Comparison of ENCODE assay signal across 8 cellular contexts in genomic region chr17:4967539-4968165, GRCh38. TPM values are rescaled to one million over a fixed set of nuclear protein-coding genes. Genes with fewer than 3 reads are reported as not detected.
A peak's percentile ranks its signal among the peaks of the same experiment; 100 is the strongest.
DNase-seq lines count a peak whose midpoint lies in the region; ATAC-seq and TF ChIP-seq lines count a peak whose summit lies in the region.

A gene with protein sequence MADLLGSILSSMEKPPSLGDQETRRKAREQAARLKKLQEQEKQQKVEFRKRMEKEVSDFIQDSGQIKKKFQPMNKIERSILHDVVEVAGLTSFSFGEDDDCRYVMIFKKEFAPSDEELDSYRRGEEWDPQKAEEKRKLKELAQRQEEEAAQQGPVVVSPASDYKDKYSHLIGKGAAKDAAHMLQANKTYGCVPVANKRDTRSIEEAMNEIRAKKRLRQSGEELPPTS (minus strand): TSS chr17:4967817. CDS start chr17:4967804, 13 bp downstream.

- DNase-seq in NCI-H146 treated with DMSO at 0.1 percent for 48 hours (lab: John Stamatoyannopoulos, UW; ENCODE audit: unreplicated experiment) (peak; percentile 95), T-helper 17 cell (peak; percentile 86 to 89 (median 89)), amniotic stem cell (lab: John Stamatoyannopoulos, UW) (peak; percentile 91), left ventricle myocardium inferior (peak; percentile 94), psoas muscle (peak; percentile 93 to 96)

- intact Hi-C loops in left ventricle myocardium inferior (cut with micrococcal nuclease) (no loop called here), psoas muscle (cut with DNase I) (loop anchor here (1.0 to 2.0 kb wide), 3 partner anchors 15 to 19 kb away; partner anchors contain the start of genes ENO3 (in 1 of the 2) and PFN1 (in 1 of the 2))

- no peaks in the 10 kb centered on the region for H3K9me3 ChIP-seq in T-helper 17 cell (ENCODE audit: control insufficient read depth, low read length, poor library complexity, severe bottlenecking)
- no peaks in the 10 kb centered on the region for H3K9me3 ChIP-seq in left ventricle myocardium inferior (replicated peaks)
- H3K9me3 ChIP-seq in psoas muscle, result no peaks in the 10 kb centered on the region

- H3K4me3 Mint-ChIP-seq in T-helper 17 cell, result no peak within 1 kb of the TSS

- H3K4me1 ChIP-seq in left ventricle myocardium inferior (peaks cover 52% of the 10 kb centered on the region), psoas muscle (peaks cover 32% of the 10 kb centered on the region), urinary bladder (ENCODE audit: insufficient read depth) (no peaks in the 10 kb centered on the region)

- H3K27ac ChIP-seq in left ventricle myocardium inferior (replicated peaks) (peak within 1 kb of the TSS; percentile 98), psoas muscle (peak within 1 kb of the TSS; percentile 93), urinary bladder (ENCODE audit: low read depth) (peak within 1 kb of the TSS; percentile 88)

- peaks cover 3% of the 10 kb centered on the region for H3K36me3 Mint-ChIP-seq in T-helper 17 cell (ENCODE audit: low read depth)

- TF ChIP-seq CTCF in left ventricle myocardium inferior (IDR thresholded peaks at IDR 0.05; ENCODE audit: borderline replicate concordance) (no peak), psoas muscle (IDR thresholded peaks at IDR 0.05) (no peak)

- H3K27me3 ChIP-seq in left ventricle myocardium inferior (ENCODE audit: low read depth) (no peaks in the 10 kb centered on the region), psoas muscle (ENCODE audit: insufficient read depth in 3 of 3, low read length in 2 of 3) (no peaks in the 10 kb centered on the region)

- H3K36me3 ChIP-seq in left ventricle myocardium inferior, result peaks cover 28% of the 10 kb centered on the region
- H3K36me3 ChIP-seq in psoas muscle (ENCODE audit: insufficient read depth in 1 of 2, low read depth in 1 of 2), result peaks cover 0 to 42% of the 10 kb centered on the region in 2 donors
- no peaks in the 10 kb centered on the region for H3K36me3 ChIP-seq in urinary bladder (ENCODE audit: insufficient read depth)

- no peak within 1 kb of the TSS for H3K27ac Mint-ChIP-seq in T-helper 17 cell

- H3K4me1 Mint-ChIP-seq in T-helper 17 cell, result peaks cover 17% of the 10 kb centered on the region

- WGBS in psoas muscle, 3 donors, result 0 to 1% (median 0%) methylated on average over 32 to 43 of the region's 43 CpGs
- under 1% methylated on average over 43 of the region's 43 CpGs for WGBS in urinary bladder

- ATAC-seq in GM18498 (IDR thresholded peaks at IDR 0.05; ENCODE audit: unreplicated experiment), result peak; percentile 69
- peak; percentile 51 for ATAC-seq in HG02884 (IDR thresholded peaks at IDR 0.05; ENCODE audit: unreplicated experiment)
- peak; percentile 74 for ATAC-seq in T-helper 17 cell
- peak; percentile 76 to 82 (median 78) for ATAC-seq in psoas muscle

- H3K4me3 ChIP-seq in left ventricle myocardium inferior (peak within 1 kb of the TSS; percentile 90), psoas muscle (peak within 1 kb of the TSS; percentile 84), urinary bladder (ENCODE audit: low read depth, low read length) (peak within 1 kb of the TSS; percentile 50)

- no peaks in the 10 kb centered on the region for H3K27me3 Mint-ChIP-seq in T-helper 17 cell

RNA-seq across cellular contexts. Expression of the gene that starts here (rescaled TPM):
- total RNA-seq in T-helper 17 cell, result 10 to 100 TPM; 39.0 to 48.4 TPM
- total RNA-seq in left ventricle myocardium inferior, result 158 TPM
- total RNA-seq in psoas muscle, result 100 to 1,000 TPM in 3 of 4 donors, 10 to 100 TPM in 1; 79.2 to 156 (median 111) TPM
- 100 to 1,000 TPM in 2 of 3 donors, 10 to 100 TPM in 1; 93.2 to 179 (median 170) TPM for polyA plus RNA-seq in psoas muscle
- total RNA-seq in urinary bladder, result 35.2 TPM
- 83.2 TPM for polyA plus RNA-seq in urinary bladder

Comparison
In these comparisons a context has a peak if more than half of its experiments do, and no peak if none do; other contexts are left out.
1. Peak in every context shown above with its lines: DNase-seq, ATAC-seq, H3K4me3 ChIP-seq and H3K27ac ChIP-seq.